In genomic region chr6:73878403-73878802, GRCh38 we compare ENCODE assay signal across 16 cellular contexts.
"Had no signal": no experiment of that assay in that cellular context is flagged by ENCODE, and none has a peak within 500 bp of the region (broad histone marks: within the 10 kb centered on the region; RNA-seq: fewer than 3 reads in every experiment).

No MANE protein-coding gene starts in this region.

- H3K27ac Mint-ChIP-seq: endodermal cell; naive thymus-derived CD4-positive, alpha-beta T cell had no signal

- H3K4me1 Mint-ChIP-seq: endodermal cell had no signal

- H3K4me3 Mint-ChIP-seq: endodermal cell had no signal

- H3K36me3 Mint-ChIP-seq: naive thymus-derived CD4-positive, alpha-beta T cell had no signal

- H3K36me3 ChIP-seq: heart right ventricle, lower lobe of right lung, right atrium auricular region had no signal

- H3K27ac ChIP-seq: coronary artery, lower lobe of right lung, right atrium auricular region had no signal

- ATAC-seq: left lobe of liver; lower lobe of right lung; naive thymus-derived CD4-positive, alpha-beta T cell had no signal

- H3K4me1 ChIP-seq: heart right ventricle, lower lobe of right lung, right atrium auricular region had no signal

- DNase-seq: effector CD4-positive, alpha-beta T cell; endodermal cell; erythroblast; heart right ventricle; islet precursor cell; lower lobe of right lung; mesendoderm; naive thymus-derived CD4-positive, alpha-beta T cell; posterior cingulate gyrus; stimulated activated CD4-positive, alpha-beta T cell treated with anti-CD3 and anti-CD28 coated beads, Interleukin-2, amount 100 ng/mL, for 48 hours; stimulated activated naive CD4-positive, alpha-beta T cell treated with Interleukin-2 at 50 U/mL for 16 hours; trophoblast cell had no signal

- H3K27me3 ChIP-seq: heart right ventricle, right atrium auricular region had no signal

- H3K9me3 ChIP-seq: heart right ventricle, lower lobe of right lung, right atrium auricular region had no signal

- H3K4me3 ChIP-seq: coronary artery, heart right ventricle, lower lobe of right lung, right atrium auricular region, smooth muscle cell had no signal
